17 cellular contexts compared by ENCODE assay signal in the genomic region with DNA sequence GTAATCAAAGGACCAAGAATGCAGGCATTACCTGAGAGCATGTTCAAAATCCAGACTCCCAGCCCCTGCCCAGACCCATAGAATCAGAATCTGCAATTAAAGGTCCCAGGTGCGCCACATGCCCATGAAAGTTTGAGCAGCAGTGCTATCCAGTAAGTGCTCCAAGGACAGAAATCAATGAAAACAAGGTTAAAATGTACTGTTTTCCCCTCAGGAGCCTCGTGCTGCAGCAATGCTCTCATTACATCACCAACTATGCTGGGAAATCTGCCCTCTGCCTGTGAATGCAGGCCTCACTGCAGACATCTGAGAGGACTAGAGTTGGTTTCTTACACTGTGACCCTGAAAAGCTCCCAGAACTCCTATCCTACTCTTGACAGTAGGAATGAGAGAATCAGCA. TPM values are rescaled to one million over a fixed set of nuclear protein-coding genes. Genes with fewer than 3 reads are reported as not detected.
A peak's percentile ranks its signal among the peaks of the same experiment; 100 is the strongest.
DNase-seq lines count a peak whose midpoint lies in the region; ATAC-seq and TF ChIP-seq lines count a peak whose summit lies in the region.
"Had no signal": no experiment of that assay in that cellular context is flagged by ENCODE, and none has a peak within 500 bp of the region (broad histone marks: within the 10 kb centered on the region; RNA-seq: fewer than 3 reads in every experiment).

No MANE protein-coding gene starts in this region.

- no peak overlapping the region for H3K4me3 Mint-ChIP-seq in T-cell
- H3K4me3 Mint-ChIP-seq: activated CD4-positive, alpha-beta T cell treated with anti-CD3 and anti-CD28 coated beads for 36 hours; activated T-cell treated with anti-CD3 and anti-CD28 coated beads, Interleukin-2, amount 50 U/mL, for 4 hours; memory B cell had no signal

- ATAC-seq in Right ventricle myocardium inferior (no peak), left lobe of liver (peak; percentile 22), T-cell (replicated peaks in 1 of 4) (no peak)
- ATAC-seq: activated CD4-positive, alpha-beta T cell treated with anti-CD3 and anti-CD28 coated beads for 36 hours; activated T-cell treated with anti-CD3 and anti-CD28 coated beads, Interleukin-2, amount 50 U/mL, for 4 hours had no signal

- H3K27ac Mint-ChIP-seq in T-cell, result no peak overlapping the region
- H3K27ac Mint-ChIP-seq: activated CD4-positive, alpha-beta T cell treated with anti-CD3 and anti-CD28 coated beads for 36 hours; memory B cell had no signal

- no peak overlapping the region for H3K27ac ChIP-seq in left ventricle myocardium inferior (replicated peaks)
- no peak overlapping the region for H3K27ac ChIP-seq in brain microvascular endothelial cell
- H3K27ac ChIP-seq: upper lobe of left lung had no signal

- H3K27me3 ChIP-seq in left ventricle myocardium inferior (ENCODE audit: low read depth) (no peaks in the 10 kb centered on the region), brain microvascular endothelial cell (replicated peaks) (no peaks in the 10 kb centered on the region)
- H3K27me3 ChIP-seq: upper lobe of left lung had no signal

- DNase-seq in left ventricle myocardium inferior, result no peak
- DNase-seq in Right ventricle myocardium inferior (ENCODE audit: missing footprints), result no peak
- DNase-seq in brain microvascular endothelial cell, result peak; percentile 32
- DNase-seq in left lobe of liver (ENCODE audit: low spot score), result no peak
- no peak for DNase-seq in OCI-M1 (lab: John Stamatoyannopoulos, UW)
- no peak for DNase-seq in T-cell
- no peak for DNase-seq in NCI-H2081 treated with DMSO at 0.1 percent for 48 hours (lab: John Stamatoyannopoulos, UW)
- no peak for DNase-seq in activated T-cell treated with anti-CD3 and anti-CD28 coated beads for 4 hours
- DNase-seq: ACHN; activated CD4-positive, alpha-beta T cell treated with anti-CD3 and anti-CD28 coated beads for 36 hours; activated T-cell treated with anti-CD3 and anti-CD28 coated beads, Interleukin-2, amount 50 U/mL, for 4 hours; amygdala; effector memory CD4-positive, alpha-beta T cell; Kasumi-1; NCI-H2081; upper lobe of left lung had no signal

- H3K4me3 ChIP-seq in left ventricle myocardium inferior (no peak overlapping the region), brain microvascular endothelial cell (ENCODE audit: low read depth, low read length) (no peak overlapping the region)
- H3K4me3 ChIP-seq: upper lobe of left lung had no signal

- POLR2A ChIA-PET in T-cell (lab: Charles Lee), result interaction anchor here (0.5 kb wide), 2 partner anchors 778 to 894 kb away, joined by 3 read pairs; no protein-coding TSS in a partner anchor

- no peaks in the 10 kb centered on the region for H3K9me3 ChIP-seq in left ventricle myocardium inferior (replicated peaks)
- H3K9me3 ChIP-seq: upper lobe of left lung had no signal

- H3K9me3 Mint-ChIP-seq in T-cell, result no peaks in the 10 kb centered on the region
- H3K9me3 Mint-ChIP-seq: activated T-cell treated with anti-CD3 and anti-CD28 coated beads, Interleukin-2, amount 50 U/mL, for 4 hours; memory B cell had no signal

- no peaks in the 10 kb centered on the region for H3K4me1 Mint-ChIP-seq in T-cell
- H3K4me1 Mint-ChIP-seq: activated CD4-positive, alpha-beta T cell treated with anti-CD3 and anti-CD28 coated beads for 36 hours; memory B cell had no signal

- H3K4me1 ChIP-seq in left ventricle myocardium inferior, result peaks cover 14% of the 10 kb centered on the region
- H3K4me1 ChIP-seq: upper lobe of left lung had no signal

- in situ Hi-C loops in brain microvascular endothelial cell (cut with HindIII; ENCODE audit: low pct_ligation_motif_present, low sequenced_read_pairs), result no loop called here

- intact Hi-C loops in left ventricle myocardium inferior (cut with micrococcal nuclease), result no loop called here
- intact Hi-C loops in Right ventricle myocardium inferior (cut with DNase I), result no loop called here

- TF ChIP-seq CTCF in left ventricle myocardium inferior (IDR thresholded peaks at IDR 0.05; ENCODE audit: borderline replicate concordance) (peak; percentile 31), brain microvascular endothelial cell (IDR thresholded peaks at IDR 0.05; ENCODE audit: low read depth, low read length, missing control alignments) (peak; percentile 61)

- H3K36me3 Mint-ChIP-seq in T-cell, result peaks cover 51% of the 10 kb centered on the region

- H3K27me3 Mint-ChIP-seq in T-cell, result no peaks in the 10 kb centered on the region
- H3K27me3 Mint-ChIP-seq: activated CD4-positive, alpha-beta T cell treated with anti-CD3 and anti-CD28 coated beads for 36 hours; memory B cell had no signal

- CTCF ChIA-PET in T-cell (lab: Charles Lee), result no interaction called here

- H3K36me3 ChIP-seq in left ventricle myocardium inferior, result peaks cover 91% of the 10 kb centered on the region
- peaks cover 84% of the 10 kb centered on the region for H3K36me3 ChIP-seq in brain microvascular endothelial cell (replicated peaks)

RNA-seq across cellular contexts. Expression of a gene that starts 21.1 kb away (rescaled TPM):
- 99.7 TPM for total RNA-seq in left ventricle myocardium inferior
- total RNA-seq in Right ventricle myocardium inferior, result 136 TPM
- 49.1 TPM for total RNA-seq in left lobe of liver
- 10 to 100 TPM; 44.2 to 80.3 (median 71.2) TPM for total RNA-seq in T-cell
